Comparison of ENCODE assay signal across 25 cellular contexts in the genomic region with DNA sequence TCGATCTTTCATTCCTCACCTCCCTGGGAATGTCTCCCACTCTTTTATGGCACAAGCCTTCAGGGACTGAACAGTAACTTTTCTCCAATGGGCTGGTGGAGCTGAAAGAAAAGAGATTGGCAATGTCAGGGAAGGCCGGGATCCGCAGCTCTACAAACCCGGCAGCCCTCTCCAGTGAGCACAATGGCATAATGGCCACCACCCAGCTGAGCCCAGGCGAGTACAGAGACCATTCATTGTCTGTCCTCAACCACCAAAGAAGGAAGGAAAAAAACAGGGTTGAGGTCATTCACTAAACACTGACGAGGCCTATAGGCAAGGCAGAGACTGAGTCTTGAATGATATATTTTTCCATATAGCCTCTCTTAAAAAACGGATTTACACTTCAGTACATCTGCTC. TPM values are rescaled to one million over a fixed set of nuclear protein-coding genes. Genes with fewer than 3 reads are reported as not detected.
A peak's percentile ranks its signal among the peaks of the same experiment; 100 is the strongest.
DNase-seq lines count a peak whose midpoint lies in the region; FAIRE-seq and TF ChIP-seq lines count a peak whose summit lies in the region.
"Had no signal": no experiment of that assay in that cellular context is flagged by ENCODE, and none has a peak within 500 bp of the region (broad histone marks: within the 10 kb centered on the region; RNA-seq: fewer than 3 reads in every experiment).

No MANE protein-coding gene starts in this region.

- H3K36me3 Mint-ChIP-seq in activated naive CD4-positive, alpha-beta T cell treated with anti-CD3 and anti-CD28 coated beads, Interleukin-2, amount 50 U/mL, for 24 hours: peaks cover 6% of the 10 kb centered on the region
- no peaks in the 10 kb centered on the region for H3K36me3 Mint-ChIP-seq in glutamatergic neuron (ENCODE audit: unreplicated experiment)

- peak overlapping the region; percentile 69 for H3K4me3 Mint-ChIP-seq in activated naive CD4-positive, alpha-beta T cell treated with anti-CD3 and anti-CD28 coated beads, Interleukin-2, amount 50 U/mL, for 24 hours
- no peak overlapping the region for H3K4me3 Mint-ChIP-seq in glutamatergic neuron (ENCODE audit: unreplicated experiment)
- H3K4me3 Mint-ChIP-seq: B cell had no signal

- DNase-seq in activated naive CD4-positive, alpha-beta T cell treated with Interleukin-2 at 50 U/mL for 16 hours: no peak
- peak in 52 of 58 donors; percentile 0 to 90 (median 34) for DNase-seq in anterior cingulate cortex (lab: John Stamatoyannopoulos, UW)
- no peak for DNase-seq in keratinocyte (ENCODE audit: low read depth, low spot score)
- no peak for DNase-seq in right atrium auricular region (ENCODE audit: low spot score)
- DNase-seq in glutamatergic neuron: no peak
- DNase-seq in NCI-H526 (lab: John Stamatoyannopoulos, UW): no peak
- DNase-seq: activated CD4-positive, alpha-beta T cell treated with anti-CD3 and anti-CD28 coated beads, Interleukin-2, amount 50 U/mL, for 4 hours; activated CD8-positive, alpha-beta memory T cell treated with anti-CD3 and anti-CD28 coated beads, Interleukin-2, amount 50 U/mL, for 48 hours; activated effector memory CD4-positive, alpha-beta T cell treated with anti-CD3 and anti-CD28 coated beads, Interleukin-2, amount 50 U/mL, for 16 hours; cerebellar nuclear complex; COR-L47; DND-41; effector memory CD4-positive, alpha-beta T cell; left ventricle myocardium superior; NCI-H1436 treated with DMSO at 0.1 percent for 48 hours; stimulated activated CD8-positive, alpha-beta memory T cell treated with anti-CD3 and anti-CD28 coated beads, Interleukin-4, amount 100 ng/mL, for 48 hours; T-helper 17 cell; uterus had no signal

- no peaks in the 10 kb centered on the region for H4K20me1 ChIP-seq in keratinocyte (ENCODE audit: control insufficient read depth, extremely low read depth, insufficient read depth, low read length)

- FAIRE-seq in keratinocyte (lab: Jason Lieb, UNC): peak; percentile 51

- H3K9ac ChIP-seq in keratinocyte (ENCODE audit: control insufficient read depth, extremely low read depth, insufficient read depth, low read length): no peak overlapping the region

- H3K27ac ChIP-seq in keratinocyte (ENCODE audit: control insufficient read depth, insufficient read depth, low read length): no peak overlapping the region
- peak overlapping the region; percentile 50 for H3K27ac ChIP-seq in temporal lobe (ENCODE audit: low read depth, low read length)
- no peak overlapping the region for H3K27ac ChIP-seq in right atrium auricular region
- H3K27ac ChIP-seq: 22Rv1, ascending aorta, neutrophil, uterus had no signal

- H3K9me1 ChIP-seq in keratinocyte (ENCODE audit: control insufficient read depth, extremely low read depth, insufficient read depth, low read length): peaks cover 3% of the 10 kb centered on the region

- H3K9me3 ChIP-seq in keratinocyte (ENCODE audit: control insufficient read depth, low read depth, low read length): no peaks in the 10 kb centered on the region
- H3K9me3 ChIP-seq in right atrium auricular region: peaks cover 0 to 5% of the 10 kb centered on the region in 2 donors
- H3K9me3 ChIP-seq: ascending aorta, neutrophil, SJSA1, uterus had no signal

- no peaks in the 10 kb centered on the region for H3K27me3 Mint-ChIP-seq in activated naive CD4-positive, alpha-beta T cell treated with anti-CD3 and anti-CD28 coated beads, Interleukin-2, amount 50 U/mL, for 24 hours
- H3K27me3 Mint-ChIP-seq in glutamatergic neuron (ENCODE audit: unreplicated experiment): peaks cover 2% of the 10 kb centered on the region
- H3K27me3 Mint-ChIP-seq: B cell, T-helper 17 cell had no signal

- H3K36me3 ChIP-seq in keratinocyte (ENCODE audit: control insufficient read depth in 2 of 2, extremely low read depth in 1 of 2, insufficient read depth in 2 of 2, low read length in 2 of 2) (peaks cover 0 to 3% of the 10 kb centered on the region in 2 experiments), right atrium auricular region (no peaks in the 10 kb centered on the region)
- H3K36me3 ChIP-seq: ascending aorta, neutrophil, SJSA1, uterus had no signal

- H2AFZ ChIP-seq in keratinocyte (ENCODE audit: control insufficient read depth, low read length): no peak overlapping the region

- H3K4me2 ChIP-seq in keratinocyte (ENCODE audit: control insufficient read depth, extremely low read depth, insufficient read depth, low read depth, low read length): no peak overlapping the region

- peaks cover 30% of the 10 kb centered on the region for H3K4me1 Mint-ChIP-seq in activated naive CD4-positive, alpha-beta T cell treated with anti-CD3 and anti-CD28 coated beads, Interleukin-2, amount 50 U/mL, for 24 hours
- peaks cover 4% of the 10 kb centered on the region for H3K4me1 Mint-ChIP-seq in glutamatergic neuron (ENCODE audit: low read depth, unreplicated experiment)

- H3K4me3 ChIP-seq in keratinocyte (ENCODE audit: control insufficient read depth in 2 of 3, extremely low read depth in 1 of 3, insufficient read depth in 2 of 3, low read depth in 1 of 3, low read length in 3 of 3) (no peak overlapping the region), right atrium auricular region (no peak overlapping the region)
- H3K4me3 ChIP-seq: ascending aorta, SJSA1, uterus had no signal

- TF ChIP-seq CTCF in keratinocyte (optimal IDR thresholded peaks at IDR 0.05 in 1 of 3, IDR thresholded peaks at IDR 0.05 in 1 of 3, conservative IDR thresholded peaks at IDR 0.05 in 1 of 3; ENCODE audit: extremely low read depth in 1 of 3, insufficient read depth in 2 of 3, low read length in 3 of 3): no peak
- TF ChIP-seq CTCF in right atrium auricular region (IDR thresholded peaks at IDR 0.05): no peak
- TF ChIP-seq CTCF in glutamatergic neuron (IDR thresholded peaks at IDR 0.05; ENCODE audit: partially characterized antibody, unreplicated experiment): no peak

- dilution Hi-C loops in keratinocyte (cut with MboI; ENCODE audit: extremely low pct_ligation_motif_present, low sequenced_read_pairs): no loop called here

- H3K27ac Mint-ChIP-seq in activated naive CD4-positive, alpha-beta T cell treated with anti-CD3 and anti-CD28 coated beads, Interleukin-2, amount 50 U/mL, for 24 hours: peak overlapping the region; percentile 68
- no peak overlapping the region for H3K27ac Mint-ChIP-seq in glutamatergic neuron (ENCODE audit: unreplicated experiment)
- H3K27ac Mint-ChIP-seq: B cell had no signal

- peaks cover 3% of the 10 kb centered on the region for H3K79me2 ChIP-seq in keratinocyte (ENCODE audit: control insufficient read depth, insufficient read depth, low read length)

- H3K9me3 Mint-ChIP-seq in activated naive CD4-positive, alpha-beta T cell treated with anti-CD3 and anti-CD28 coated beads, Interleukin-2, amount 50 U/mL, for 24 hours: no peaks in the 10 kb centered on the region
- peaks cover 2% of the 10 kb centered on the region for H3K9me3 Mint-ChIP-seq in glutamatergic neuron (ENCODE audit: unreplicated experiment)

- peaks cover 24% of the 10 kb centered on the region for H3K4me1 ChIP-seq in keratinocyte (ENCODE audit: control insufficient read depth, extremely low read depth, insufficient read depth, low read length)
- peaks cover 0 to 20% of the 10 kb centered on the region in 2 donors for H3K4me1 ChIP-seq in right atrium auricular region
- H3K4me1 ChIP-seq: uterus had no signal

- H3K27me3 ChIP-seq in keratinocyte (ENCODE audit: control insufficient read depth, extremely low read depth, insufficient read depth, low read length) (no peaks in the 10 kb centered on the region), right atrium auricular region (no peaks in the 10 kb centered on the region)
- H3K27me3 ChIP-seq: ascending aorta, neutrophil, SJSA1, uterus had no signal

RNA-seq across cellular contexts. Expression of gene GEMIN8, which starts 3.6 kb away (rescaled TPM):
- polyA plus RNA-seq in keratinocyte: 36.4 to 38.8 TPM (median 37.9 TPM) in 3 replicates
- polyA plus RNA-seq in keratinocyte (2011; ENCODE audit: low read depth): 36.3 TPM
- polyA plus RNA-seq in keratinocyte (2011; cell fraction: cytosol; rRNA removed): 30.2 and 39.9 TPM in 2 replicates
- polyA plus RNA-seq in keratinocyte (2011; cell fraction: nucleus; rRNA removed): 40.4 and 46.5 TPM in 2 replicates
- 20.5 and 23.9 TPM in 2 replicates for polyA plus RNA-seq in keratinocyte (2012; ENCODE audit: low replicate concordance)
- polyA minus RNA-seq in keratinocyte: 25.3 to 40.8 TPM (median 35.4 TPM) in 3 replicates
- 18.6 TPM for polyA minus RNA-seq in keratinocyte (2011; cell fraction: cytosol; rRNA and poly(A)+ RNA removed)
- 10.6 and 15.8 TPM in 2 replicates for polyA minus RNA-seq in keratinocyte (2011; cell fraction: nucleus; rRNA and poly(A)+ RNA removed)
- total RNA-seq in temporal lobe (12.5 TPM), right atrium auricular region (10 to 100 TPM in 1 of 2 donors, 1 to 10 TPM in 1; 7.6 to 12.8 TPM), glutamatergic neuron (ENCODE audit: unreplicated experiment) (8.2 TPM)

Comparison
In these comparisons a context has a peak if more than half of its experiments do, and no peak if none do; other contexts are left out.
1. DNase-seq: peak in anterior cingulate cortex (52 of 58); none in activated naive CD4-positive, alpha-beta T cell treated with Interleukin-2 at 50 U/mL for 16 hours (single experiment), keratinocyte (single experiment), right atrium auricular region (single experiment), glutamatergic neuron (single experiment) and NCI-H526 (0 of 2).